Comparison of ENCODE assay signal across 19 cellular contexts in genomic region chr7:91291902-91292301, GRCh38. TPM values are rescaled to one million over a fixed set of nuclear protein-coding genes. Genes with fewer than 3 reads are reported as not detected.
DNase-seq lines count a peak whose midpoint lies in the region; ATAC-seq, FAIRE-seq and TF ChIP-seq lines count a peak whose summit lies in the region.
"Had no signal": no experiment of that assay in that cellular context is flagged by ENCODE, and none has a peak within 500 bp of the region (broad histone marks: within the 10 kb centered on the region; RNA-seq: fewer than 3 reads in every experiment).

No MANE protein-coding gene starts in this region.

- H4K5ac ChIP-seq in H9 (ENCODE audit: insufficient read length, low read depth, low read length) = no peak overlapping the region

- H2BK5ac ChIP-seq in H9 (ENCODE audit: insufficient read length, low read length) = no peak overlapping the region

- H3K9me3 Mint-ChIP-seq in H9 = peaks cover 2% of the 10 kb centered on the region in 2 experiments; a peak in 4 of 5 replicates
- H3K9me3 Mint-ChIP-seq in nephron = no peaks in the 10 kb centered on the region
- H3K9me3 Mint-ChIP-seq: HFFc6, T-cell had no signal

- no peak overlapping the region for H2BK15ac ChIP-seq in H9 (ENCODE audit: low read depth, low read length)

- H3K27ac ChIP-seq in H9 (ENCODE audit: insufficient read length, low read depth, low read length) (no peak overlapping the region), K562 (ENCODE audit: extremely low read depth, low read depth, low read length) (no peak overlapping the region), gastrocnemius medialis (no peak overlapping the region)
- H3K27ac ChIP-seq: PC-9, SK-N-MC had no signal

- peaks cover 2% of the 10 kb centered on the region for H4K20me1 ChIP-seq in H9 (ENCODE audit: control insufficient read depth, insufficient read depth, insufficient read length)
- H4K20me1 ChIP-seq in K562 (replicated peaks; ENCODE audit: control insufficient read depth, insufficient read depth, low read length) = no peaks in the 10 kb centered on the region

- H2AK5ac ChIP-seq in H9 (ENCODE audit: insufficient read length, low read length) = no peak overlapping the region

- no peaks in the 10 kb centered on the region for H3K79me1 ChIP-seq in H9 (ENCODE audit: insufficient read depth, low read depth, low read length, poor library complexity, severe bottlenecking)

- H2BK120ac ChIP-seq in H9 (ENCODE audit: low read depth, low read length, poor library complexity, severe bottlenecking) = no peak overlapping the region

- no peak overlapping the region for H2BK12ac ChIP-seq in H9 (ENCODE audit: insufficient read length, low read depth, low read length)

- H3K23ac ChIP-seq in H9 (ENCODE audit: insufficient read length, low read depth, low read length) = no peak overlapping the region

- TF ChIP-seq CTCF in H9 (conservative IDR thresholded peaks at IDR 0.05) = peak; percentile 31; the same call in 2 of the 3 replicates
- peak; percentile 11 to 25 (median 20); a peak in 1 of 6 replicates for TF ChIP-seq CTCF in K562 (IDR thresholded peaks at IDR 0.05 in 2 of 3, conservative IDR thresholded peaks at IDR 0.05 in 1 of 3; ENCODE audit: insufficient read depth in 2 of 3, low read depth in 1 of 3, low read length in 3 of 3)
- TF ChIP-seq CTCF in nephron (IDR thresholded peaks at IDR 0.05; ENCODE audit: unreplicated experiment in 3 of 3) = no peak
- no peak for TF ChIP-seq CTCF in gastrocnemius medialis (IDR thresholded peaks at IDR 0.05 in 4 of 5, conservative IDR thresholded peaks at IDR 0.05 in 1 of 5)

- H3K36me3 Mint-ChIP-seq in H9 (ENCODE audit: insufficient read depth in 1 of 3, low read depth in 3 of 3) (0 out of 7 replicates have a peak, but pooled peaks cover 0 to 3% (median 0%) of the 10 kb centered on the region in 3 experiments), nephron (ENCODE audit: low read depth) (no peaks in the 10 kb centered on the region)
- H3K36me3 Mint-ChIP-seq: CD4-positive, CD25-positive, alpha-beta regulatory T cell; T-cell had no signal

- H4K91ac ChIP-seq in H9 (ENCODE audit: insufficient read length, low read depth, low read length) = no peak overlapping the region

- H3K9me3 ChIP-seq in H9 (ENCODE audit: control insufficient read depth, low read depth, low read length) = no peaks in the 10 kb centered on the region
- H3K9me3 ChIP-seq in K562 (replicated peaks; ENCODE audit: control insufficient read depth, insufficient read depth, low read depth, low read length) = no peaks in the 10 kb centered on the region
- no peaks in the 10 kb centered on the region for H3K9me3 ChIP-seq in gastrocnemius medialis

- peak; percentile 32 for DNase-seq in NCI-H748 (lab: John Stamatoyannopoulos, UW; ENCODE audit: unreplicated experiment)
- DNase-seq in NCI-H748 treated with DMSO at 0.1 percent for 48 hours (lab: John Stamatoyannopoulos, UW) = no peak
- DNase-seq in H9 = no peak
- no peak for DNase-seq in K562 (ENCODE audit: extremely low read depth in 1 of 4, low spot score in 3 of 4)
- DNase-seq in gastrocnemius medialis = no peak
- DNase-seq: AML-193; CD4-positive, CD25-positive, alpha-beta regulatory T cell; DND-41; GDM1; HFFc6; MM.1S; NCI-H1105; NCI-H2081; PC-9; T-cell had no signal

- H3K27ac Mint-ChIP-seq in H9 (no peak overlapping the region), nephron (peak overlapping the region; percentile 16 to 37 (median 37))
- H3K27ac Mint-ChIP-seq: CD4-positive, CD25-positive, alpha-beta regulatory T cell; HFFc6; T-cell had no signal

- no peaks in the 10 kb centered on the region for H3K9me1 ChIP-seq in K562 (ENCODE audit: control insufficient read depth, insufficient read depth, low read length)

- H2BK20ac ChIP-seq in H9 (ENCODE audit: low read depth, low read length, poor library complexity, severe bottlenecking) = no peak overlapping the region

- CTCF ChIA-PET in K562 (lab: Yijun Ruan, JAX; ENCODE audit: low intra/inter-chr PET ratio) = no interaction called here

- no peaks in the 10 kb centered on the region for H3K23me2 ChIP-seq in H9 (ENCODE audit: insufficient read length, low read depth, low read length, poor library complexity, severe bottlenecking)

- WGBS in H9 (ENCODE audit: extremely low coverage, insufficient read length, low lambda C conversion rate) = no CpG with 5 or more reads among the region's 1 CpG
- WGBS in K562 (ENCODE audit: insufficient coverage, low coverage, missing lambda C conversion rate) = 13% methylated on average over 1 of the region's 1 CpG

- H3K4me2 ChIP-seq in H9 (ENCODE audit: insufficient read depth, insufficient read length, low read length) = no peak overlapping the region
- no peak overlapping the region for H3K4me2 ChIP-seq in K562 (ENCODE audit: insufficient read depth, low read length)
- H3K4me2 ChIP-seq: PC-9 had no signal

- peaks cover 8 to 11% of the 10 kb centered on the region in 2 experiments for H3K4me1 Mint-ChIP-seq in H9
- H3K4me1 Mint-ChIP-seq in nephron = peaks cover 35% of the 10 kb centered on the region
- H3K4me1 Mint-ChIP-seq: CD4-positive, CD25-positive, alpha-beta regulatory T cell; T-cell had no signal

- H3K4ac ChIP-seq in H9 (ENCODE audit: low read depth, low read length) = no peak overlapping the region

- H3K27me3 ChIP-seq in H9 (ENCODE audit: insufficient read depth, low read length) (no peaks in the 10 kb centered on the region), K562 (ENCODE audit: control insufficient read depth in 2 of 2, insufficient read depth in 2 of 2, low read length in 2 of 2) (no peaks in the 10 kb centered on the region; a peak in 1 of 5 replicates), gastrocnemius medialis (no peaks in the 10 kb centered on the region)

- intact Hi-C loops in K562 (cut with micrococcal nuclease) = loop anchor here (5.0 kb wide), 1 partner anchor 200 kb away; no protein-coding TSS in a partner anchor
- intact Hi-C loops in gastrocnemius medialis (cut with DNase I; ENCODE audit: low total_unique reads) = no loop called here

- in situ Hi-C loops in K562 (cut with MboI) = no loop called here
- in situ Hi-C loops in gastrocnemius medialis (cut with MboI; ENCODE audit: low sequenced_read_pairs in 4 of 4) = no loop called here

- no peak for TF ChIP-seq EP300 in K562 (IDR thresholded peaks at IDR 0.05; ENCODE audit: low read length)

- H3K4me1 ChIP-seq in H9 (ENCODE audit: insufficient read depth, low read length) = no peaks in the 10 kb centered on the region
- no peaks in the 10 kb centered on the region for H3K4me1 ChIP-seq in K562 (replicated peaks in 1 of 2; ENCODE audit: control insufficient read depth in 2 of 2, insufficient read depth in 2 of 2, low read length in 2 of 2)
- H3K4me1 ChIP-seq in gastrocnemius medialis = no peaks in the 10 kb centered on the region

- no TSS peak for BruUV-seq in K562 (replicated peaks; lab: Mats Ljungman, UMichigan)

- no peak overlapping the region for H3K4me3 Mint-ChIP-seq in H9
- no peak overlapping the region for H3K4me3 Mint-ChIP-seq in nephron
- H3K4me3 Mint-ChIP-seq: CD4-positive, CD25-positive, alpha-beta regulatory T cell; HFFc6; T-cell had no signal

- H2AFZ ChIP-seq in H9 (ENCODE audit: low read length) (no peak overlapping the region), K562 (ENCODE audit: low read depth, low read length) (no peak overlapping the region)
- H2AFZ ChIP-seq: PC-9 had no signal

- H4K8ac ChIP-seq in H9 (replicated peaks; ENCODE audit: insufficient read length, low read depth, low read length) = no peak overlapping the region

- POLR2A ChIA-PET in K562 (lab: Yijun Ruan, JAX) = interaction anchor here (0.7 to 1.1 kb wide), 2 partner anchors 29 to 506 kb away, joined by 3 to 4 read pairs; no protein-coding TSS in a partner anchor

- H3K14ac ChIP-seq in H9 (ENCODE audit: insufficient read depth, low read length) = no peak overlapping the region

- no peak overlapping the region for H3K56ac ChIP-seq in H9 (ENCODE audit: insufficient read length, low read depth, low read length)

- peaks cover 31% of the 10 kb centered on the region for H3K27me3 Mint-ChIP-seq in H9 (ENCODE audit: low read depth)
- no peaks in the 10 kb centered on the region for H3K27me3 Mint-ChIP-seq in nephron (ENCODE audit: low read depth)
- H3K27me3 Mint-ChIP-seq: CD4-positive, CD25-positive, alpha-beta regulatory T cell had no signal

- H3T11ph ChIP-seq in H9 (ENCODE audit: low read length) = no peak overlapping the region

- H3K36me3 ChIP-seq in K562 (ENCODE audit: control insufficient read depth, insufficient read depth, low read length) (no peaks in the 10 kb centered on the region), gastrocnemius medialis (no peaks in the 10 kb centered on the region)

- no peaks in the 10 kb centered on the region for H3K79me2 ChIP-seq in H9 (ENCODE audit: insufficient read depth, low read length)
- H3K79me2 ChIP-seq in K562 (ENCODE audit: control insufficient read depth, insufficient read depth, low read length) = no peaks in the 10 kb centered on the region

- H3K9ac ChIP-seq in H9 (ENCODE audit: extremely low read depth, insufficient read length, low read length) (no peak overlapping the region), K562 (ENCODE audit: insufficient read depth in 1 of 2, low read depth in 2 of 2, low read length in 2 of 2) (no peak overlapping the region)

- no peak for TF ChIP-seq POLR2A in K562 (conservative IDR thresholded peaks at IDR 0.05)
- no peak for TF ChIP-seq POLR2A in gastrocnemius medialis (IDR thresholded peaks at IDR 0.05)

- no peak; a peak in 1 of 4 replicates for TF ChIP-seq RAD21 in K562 (CRISPR knock-in tag; conservative IDR thresholded peaks at IDR 0.05 in 1 of 2, IDR thresholded peaks at IDR 0.05 in 1 of 2)

- no peak overlapping the region for H3K4me3 ChIP-seq in K562
- H3K4me3 ChIP-seq in gastrocnemius medialis = no peak overlapping the region
- H3K4me3 ChIP-seq: PC-9, SK-N-MC had no signal

- peak; percentile 77 for ATAC-seq in K562
- no peak for ATAC-seq in HG03432 (IDR thresholded peaks at IDR 0.05; ENCODE audit: unreplicated experiment)
- ATAC-seq in gastrocnemius medialis = no peak
- ATAC-seq: T-cell had no signal

- no peak overlapping the region for H3K18ac ChIP-seq in H9 (ENCODE audit: insufficient read length, low read depth, low read length)

- peak; percentile 66 for FAIRE-seq in K562 (lab: Jason Lieb, UNC)
- FAIRE-seq: GM19239 had no signal

RNA-seq across cellular contexts. Expression of gene FZD1, which starts 27.7 kb away (rescaled TPM):
- total RNA-seq in H9 (2021) (0.61 TPM in 2 replicates), K562 (2014; rRNA removed) (3.7 and 4.4 TPM in 2 replicates), K562 (2014; rRNA removed; fragmentation: Illumina TruSeq; extraction: Trizol) (1.8 and 1.9 TPM in 2 replicates), K562 (2015; rRNA removed; fragmentation: Illumina TruSeq; extraction: Trizol) (2.4 and 2.5 TPM in 2 replicates), K562 (2021) (4.9 and 5.1 TPM in 2 replicates), gastrocnemius medialis (1 to 10 TPM; 2.1 to 4.1 (median 3.5) TPM)
- total RNA-seq in K562 (2011; cell fraction: chromatin; rRNA removed; ENCODE audit: low replicate concordance) = 2.7 and 4.4 TPM in 2 replicates
- total RNA-seq in K562 (2011; cell fraction: nucleolus; rRNA removed) = 7.2 and 7.8 TPM in 2 replicates
- total RNA-seq in K562 (2011; cell fraction: nucleoplasm; rRNA removed) = 4.8 and 5.5 TPM in 2 replicates
- polyA plus RNA-seq in K562 (2011; rRNA removed) (0.60 and 1.0 TPM in 2 replicates), K562 (2014; fragmentation: Illumina TruSeq; extraction: Trizol) (1.7 and 2.1 TPM in 2 replicates), K562 (2014; fragmentation: Nextera tagmentation; extraction: Ambion mirVana) (under 1 TPM; 0.25 to 0.27 TPM), K562 (2014; rRNA removed) (2.7 and 3.0 TPM in 2 replicates)
- 0.75 and 2.3 TPM in 2 replicates for polyA plus RNA-seq in K562 (2011; cell fraction: cytosol; rRNA removed)
- polyA plus RNA-seq in K562 (2011; cell fraction: nucleus; rRNA removed) = 0.86 and 1.7 TPM in 2 replicates
- polyA plus RNA-seq in K562 (2012) = 2.5 and 2.8 TPM in 2 replicates
- polyA minus RNA-seq in K562 (2011; rRNA and poly(A)+ RNA removed) = 0.93 and 1.8 TPM in 2 replicates
- polyA minus RNA-seq in K562 (2011; cell fraction: cytosol; rRNA and poly(A)+ RNA removed) = 2.3 and 2.6 TPM in 2 replicates
- polyA minus RNA-seq in K562 (2011; cell fraction: nucleus; rRNA and poly(A)+ RNA removed) = 3.0 and 3.4 TPM in 2 replicates

Comparison
In these comparisons a context has a peak if more than half of its experiments do, and no peak if none do; other contexts are left out.
1. H3K27ac Mint-ChIP-seq: peak in nephron (3 of 3); none in H9 (0 of 3).
2. CTCF ChIP-seq: peak in H9 (single experiment) and K562 (3 of 3); none in nephron (0 of 3) and gastrocnemius medialis (0 of 5).